ENCODE assay signal across 1 cellular context in genomic region chr15:78507831-78508160, GRCh38.
TF ChIP-seq lines count a peak whose summit lies in the region.

No MANE protein-coding gene starts in this region.

TF ChIP-seq in HCT116, 20 proteins besides CTCF, POLR2A, EP300 and RAD21 (continued from another document):
- TF ChIP-seq, protein P1, sequence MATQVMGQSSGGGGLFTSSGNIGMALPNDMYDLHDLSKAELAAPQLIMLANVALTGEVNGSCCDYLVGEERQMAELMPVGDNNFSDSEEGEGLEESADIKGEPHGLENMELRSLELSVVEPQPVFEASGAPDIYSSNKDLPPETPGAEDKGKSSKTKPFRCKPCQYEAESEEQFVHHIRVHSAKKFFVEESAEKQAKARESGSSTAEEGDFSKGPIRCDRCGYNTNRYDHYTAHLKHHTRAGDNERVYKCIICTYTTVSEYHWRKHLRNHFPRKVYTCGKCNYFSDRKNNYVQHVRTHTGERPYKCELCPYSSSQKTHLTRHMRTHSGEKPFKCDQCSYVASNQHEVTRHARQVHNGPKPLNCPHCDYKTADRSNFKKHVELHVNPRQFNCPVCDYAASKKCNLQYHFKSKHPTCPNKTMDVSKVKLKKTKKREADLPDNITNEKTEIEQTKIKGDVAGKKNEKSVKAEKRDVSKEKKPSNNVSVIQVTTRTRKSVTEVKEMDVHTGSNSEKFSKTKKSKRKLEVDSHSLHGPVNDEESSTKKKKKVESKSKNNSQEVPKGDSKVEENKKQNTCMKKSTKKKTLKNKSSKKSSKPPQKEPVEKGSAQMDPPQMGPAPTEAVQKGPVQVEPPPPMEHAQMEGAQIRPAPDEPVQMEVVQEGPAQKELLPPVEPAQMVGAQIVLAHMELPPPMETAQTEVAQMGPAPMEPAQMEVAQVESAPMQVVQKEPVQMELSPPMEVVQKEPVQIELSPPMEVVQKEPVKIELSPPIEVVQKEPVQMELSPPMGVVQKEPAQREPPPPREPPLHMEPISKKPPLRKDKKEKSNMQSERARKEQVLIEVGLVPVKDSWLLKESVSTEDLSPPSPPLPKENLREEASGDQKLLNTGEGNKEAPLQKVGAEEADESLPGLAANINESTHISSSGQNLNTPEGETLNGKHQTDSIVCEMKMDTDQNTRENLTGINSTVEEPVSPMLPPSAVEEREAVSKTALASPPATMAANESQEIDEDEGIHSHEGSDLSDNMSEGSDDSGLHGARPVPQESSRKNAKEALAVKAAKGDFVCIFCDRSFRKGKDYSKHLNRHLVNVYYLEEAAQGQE (IDR thresholded peaks at IDR 0.05; ENCODE audit: low read depth): no peak
- TF ChIP-seq EZH2 (IDR thresholded peaks at IDR 0.05) (no peak), EZH2phosphoT487 (IDR thresholded peaks at IDR 0.05; ENCODE audit: borderline replicate concordance) (no peak), ZFX (IDR thresholded peaks at IDR 0.05) (no peak), ZBTB33 (IDR thresholded peaks at IDR 0.05; ENCODE audit: extremely low read depth, insufficient replicate concordance, low read length) (no peak), ZNF274 (IDR thresholded peaks at IDR 0.05; ENCODE audit: low read depth, low read length) (no peak)
- TF ChIP-seq, protein P2, sequence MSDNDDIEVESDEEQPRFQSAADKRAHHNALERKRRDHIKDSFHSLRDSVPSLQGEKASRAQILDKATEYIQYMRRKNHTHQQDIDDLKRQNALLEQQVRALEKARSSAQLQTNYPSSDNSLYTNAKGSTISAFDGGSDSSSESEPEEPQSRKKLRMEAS (IDR thresholded peaks at IDR 0.05): no peak; the same call in 1 of the 2 replicates
